ENCODE assay signal across 7 cellular contexts in genomic region chr5:37857696-37858095, GRCh38. TPM values are rescaled to one million over a fixed set of nuclear protein-coding genes. Genes with fewer than 3 reads are reported as not detected.
"Had no signal": no experiment of that assay in that cellular context is flagged by ENCODE, and none has a peak within 500 bp of the region (broad histone marks: within the 10 kb centered on the region; RNA-seq: fewer than 3 reads in every experiment).

No MANE protein-coding gene starts in this region.

- H3K4me3 ChIP-seq: GM23338, HAP-1, K562 had no signal

- H3K4me1 ChIP-seq: HAP-1 had no signal

- H3K4me1 Mint-ChIP-seq: GM23338 had no signal

- ATAC-seq: GM23338, HCT116, K562 had no signal

- H3K4me2 ChIP-seq: GM23338 had no signal

- H2AFZ ChIP-seq: GM23338 had no signal

- DNase-seq: H7, IMR-90 had no signal

- H3K36me3 ChIP-seq: HAP-1 had no signal

- H3K4me3 Mint-ChIP-seq: GM23338 had no signal

- H3K9me3 ChIP-seq: HAP-1 had no signal

- H3K27ac Mint-ChIP-seq: GM23338 had no signal

RNA-seq across cellular contexts. Expression of gene GDNF, which starts 17.9 kb away (rescaled TPM):
- total RNA-seq: HT-29, K562 had no signal
- polyA plus RNA-seq: K562 had no signal
